In the genomic region with DNA sequence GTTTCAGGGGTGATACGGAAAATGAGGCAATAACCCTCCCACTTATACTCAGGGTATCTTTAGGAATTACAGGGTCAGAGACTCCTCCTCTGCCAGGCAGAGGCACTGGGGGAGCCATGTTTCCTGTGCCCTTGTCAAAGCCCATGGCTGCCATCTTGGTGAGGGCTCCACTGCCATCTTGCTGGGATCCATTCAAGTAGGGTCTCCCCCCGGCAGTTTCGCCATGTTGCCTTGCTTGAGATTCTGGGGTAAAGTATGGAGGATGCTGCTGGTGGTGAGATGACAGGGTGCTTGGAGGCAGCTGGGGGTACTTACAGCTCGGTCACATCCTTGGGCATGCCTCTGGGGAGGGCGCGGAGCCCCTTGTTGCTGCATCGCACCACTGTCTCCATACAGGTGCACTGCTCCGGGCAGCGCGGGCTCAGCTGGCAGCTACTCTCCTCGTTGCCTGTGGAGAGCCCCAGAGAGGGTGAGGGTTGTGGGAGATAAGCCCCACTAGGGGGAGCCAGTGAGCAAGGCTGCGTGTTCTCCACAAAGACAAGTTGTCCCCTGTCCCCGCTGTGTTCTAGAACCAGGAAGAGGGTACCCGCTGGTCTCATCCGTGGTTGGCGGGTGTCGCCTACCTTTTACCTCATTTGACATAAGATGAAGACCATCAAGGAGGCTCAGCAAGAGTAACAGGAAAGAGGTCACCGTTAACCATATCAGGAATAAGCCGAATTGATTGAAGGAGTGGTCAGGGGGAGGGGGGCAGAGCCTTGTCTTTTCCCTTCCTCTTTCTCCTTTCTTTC, we compare ENCODE assay signal across 8 cellular contexts.
DNase-seq lines count a peak whose midpoint lies in the region; ATAC-seq and TF ChIP-seq lines count a peak whose summit lies in the region.

No MANE protein-coding gene starts in this region.

- H4K20me1 ChIP-seq in DOHH2 (ENCODE audit: control insufficient read depth, insufficient read depth, low read depth, low read length), result no peaks in the 10 kb centered on the region
- no peaks in the 10 kb centered on the region for H4K20me1 ChIP-seq in GM23338 (replicated peaks; ENCODE audit: insufficient read depth)
- no peaks in the 10 kb centered on the region for H4K20me1 ChIP-seq in smooth muscle cell (ENCODE audit: low read depth)

- no peaks in the 10 kb centered on the region for H3K36me3 Mint-ChIP-seq in GM23338 (ENCODE audit: low read depth)
- no peaks in the 10 kb centered on the region for H3K36me3 Mint-ChIP-seq in activated CD4-positive, alpha-beta memory T cell treated with anti-CD3 and anti-CD28 coated beads, Interleukin-2, amount 10 ng/mL, durations not matched to agents 7 days and 5 days (ENCODE audit: low read depth)

- H3K4me3 Mint-ChIP-seq in GM23338, result no peak overlapping the region
- no peak overlapping the region for H3K4me3 Mint-ChIP-seq in activated CD4-positive, alpha-beta memory T cell treated with anti-CD3 and anti-CD28 coated beads, Interleukin-2, amount 10 ng/mL, durations not matched to agents 7 days and 5 days

- H3K4me2 ChIP-seq in DOHH2 (ENCODE audit: low read length), result no peak overlapping the region
- no peak overlapping the region for H3K4me2 ChIP-seq in GM23338
- H3K4me2 ChIP-seq in smooth muscle cell, result no peak overlapping the region

- CTCF ChIA-PET in activated CD4-positive, alpha-beta memory T cell treated with anti-CD3 and anti-CD28 coated beads, Interleukin-2, amount 10 ng/mL, durations not matched to agents 7 days and 5 days (lab: Charles Lee), result interaction anchor here (1.0 to 1.2 kb wide), 2 partner anchors 65 to 110 kb away, joined by 3 read pairs; no protein-coding TSS in a partner anchor

- H3K9me2 ChIP-seq in DOHH2 (replicated peaks; ENCODE audit: control insufficient read depth, low read length), result no peaks in the 10 kb centered on the region
- peaks cover 8% of the 10 kb centered on the region; the same call in 1 of the 2 replicates for H3K9me2 ChIP-seq in GM23338 (ENCODE audit: insufficient read depth)

- no peak overlapping the region for H3K4me3 ChIP-seq in DOHH2 (ENCODE audit: low read length)
- no peak overlapping the region for H3K4me3 ChIP-seq in GM23338
- H3K4me3 ChIP-seq in smooth muscle cell, result no peak overlapping the region

- no peaks in the 10 kb centered on the region for H3K9me3 Mint-ChIP-seq in GM23338
- H3K9me3 Mint-ChIP-seq in activated CD4-positive, alpha-beta memory T cell treated with anti-CD3 and anti-CD28 coated beads, Interleukin-2, amount 10 ng/mL, durations not matched to agents 7 days and 5 days, result peaks cover 10% of the 10 kb centered on the region

- WGBS in smooth muscle cell (ENCODE audit: low lambda C conversion rate), result 51% methylated on average over 19 of the region's 19 CpGs

- TF ChIP-seq CTCF in DOHH2 (IDR thresholded peaks at IDR 0.05; ENCODE audit: low read depth, low read length, poor library complexity, severe bottlenecking), result peak; percentile 88
- peak; percentile 80 to 92 for TF ChIP-seq CTCF in GM23338 (conservative IDR thresholded peaks at IDR 0.05; ENCODE audit: low read depth in 2 of 2)
- TF ChIP-seq CTCF in smooth muscle cell (IDR thresholded peaks at IDR 0.05; ENCODE audit: borderline replicate concordance, insufficient read depth, poor library complexity, severe bottlenecking), result peak; percentile 74

- no peak overlapping the region for H3K9ac ChIP-seq in smooth muscle cell (ENCODE audit: low read depth)

- POLR2A ChIA-PET in activated CD4-positive, alpha-beta memory T cell treated with anti-CD3 and anti-CD28 coated beads, Interleukin-2, amount 10 ng/mL, durations not matched to agents 7 days and 5 days (lab: Charles Lee), result no interaction called here

- H3K27ac Mint-ChIP-seq in GM23338, result no peak overlapping the region
- H3K27ac Mint-ChIP-seq in activated CD4-positive, alpha-beta memory T cell treated with anti-CD3 and anti-CD28 coated beads, Interleukin-2, amount 10 ng/mL, durations not matched to agents 7 days and 5 days, result no peak overlapping the region

- H2AFZ ChIP-seq in GM23338, result 0 out of 2 replicates have a peak overlapping the region, but pooled peaks have one; percentile 23
- H2AFZ ChIP-seq in smooth muscle cell (ENCODE audit: low read depth), result no peak overlapping the region

- DNase-seq in GM23338 (ENCODE audit: low spot score) (peak; percentile 89), NCI-H1048 (lab: John Stamatoyannopoulos, UW) (peak; percentile 38), head of caudate nucleus (peak; percentile 13 to 87 (median 62)), smooth muscle cell (lab: John Stamatoyannopoulos, UW; ENCODE audit: unreplicated experiment) (no peak), NCI-H2196 (lab: John Stamatoyannopoulos, UW; ENCODE audit: unreplicated experiment) (no peak)
- peak; percentile 39 for DNase-seq in activated CD4-positive, alpha-beta memory T cell treated with anti-CD3 and anti-CD28 coated beads, Interleukin-2, amount 10 ng/mL, durations not matched to agents 7 days and 5 days

- H3K27ac ChIP-seq in DOHH2 (ENCODE audit: low read depth, low read length), result no peak overlapping the region
- H3K27ac ChIP-seq in GM23338 (ENCODE audit: low read depth), result no peak overlapping the region
- H3K27ac ChIP-seq in smooth muscle cell (ENCODE audit: low read depth), result no peak overlapping the region

- H3K27me3 ChIP-seq in DOHH2 (ENCODE audit: control insufficient read depth, low read length) (no peaks in the 10 kb centered on the region), GM23338 (ENCODE audit: insufficient read depth) (no peaks in the 10 kb centered on the region), smooth muscle cell (ENCODE audit: low read depth) (no peaks in the 10 kb centered on the region)

- intact Hi-C loops in head of caudate nucleus (cut with DNase I), result no loop called here

- H3K27me3 Mint-ChIP-seq in GM23338 (ENCODE audit: insufficient read depth, low read depth, poor library complexity), result peaks cover 10% of the 10 kb centered on the region
- H3K27me3 Mint-ChIP-seq in activated CD4-positive, alpha-beta memory T cell treated with anti-CD3 and anti-CD28 coated beads, Interleukin-2, amount 10 ng/mL, durations not matched to agents 7 days and 5 days, result no peaks in the 10 kb centered on the region

- H3K4me1 Mint-ChIP-seq in GM23338, result no peaks in the 10 kb centered on the region; the same call in 2 of the 3 replicates
- H3K4me1 Mint-ChIP-seq in activated CD4-positive, alpha-beta memory T cell treated with anti-CD3 and anti-CD28 coated beads, Interleukin-2, amount 10 ng/mL, durations not matched to agents 7 days and 5 days, result peaks cover 2% of the 10 kb centered on the region

- H3K79me2 ChIP-seq in DOHH2 (ENCODE audit: control insufficient read depth, low read length) (no peaks in the 10 kb centered on the region), GM23338 (replicated peaks; ENCODE audit: insufficient read depth) (no peaks in the 10 kb centered on the region), smooth muscle cell (ENCODE audit: low read depth) (no peaks in the 10 kb centered on the region)

- H3K9me3 ChIP-seq in DOHH2 (ENCODE audit: control insufficient read depth, insufficient read depth, low read length) (no peaks in the 10 kb centered on the region), smooth muscle cell (replicated peaks; ENCODE audit: low read depth) (peaks cover 6% of the 10 kb centered on the region)

- H3F3A ChIP-seq in DOHH2 (ENCODE audit: control insufficient read depth, insufficient read depth) (no peaks in the 10 kb centered on the region), GM23338 (replicated peaks; ENCODE audit: low read depth) (no peaks in the 10 kb centered on the region), smooth muscle cell (ENCODE audit: low read depth) (no peaks in the 10 kb centered on the region)

- H3K36me3 ChIP-seq in DOHH2 (ENCODE audit: control insufficient read depth, low read length) (no peaks in the 10 kb centered on the region), GM23338 (ENCODE audit: insufficient read depth) (no peaks in the 10 kb centered on the region), smooth muscle cell (ENCODE audit: low read depth) (peaks cover 4% of the 10 kb centered on the region)

- H3K4me1 ChIP-seq in DOHH2 (ENCODE audit: control insufficient read depth, low read length) (no peaks in the 10 kb centered on the region), GM23338 (ENCODE audit: insufficient read depth) (no peaks in the 10 kb centered on the region), smooth muscle cell (ENCODE audit: low read depth) (no peaks in the 10 kb centered on the region)

- ATAC-seq in GM23338, result peak; percentile 100
- ATAC-seq in HG02763 (IDR thresholded peaks at IDR 0.05; ENCODE audit: unreplicated experiment), result no peak

TF ChIP-seq in GM23338, 12 proteins besides CTCF, POLR2A, EP300 and RAD21 (continues in another document):
- no peak for TF ChIP-seq JUNB (IDR thresholded peaks at IDR 0.05; ENCODE audit: unreplicated experiment)

Comparison
In these comparisons a context has a peak if more than half of its experiments do, and no peak if none do; other contexts are left out.
1. DNase-seq: peak in GM23338 (single experiment), NCI-H1048 (single experiment), activated CD4-positive, alpha-beta memory T cell treated with anti-CD3 and anti-CD28 coated beads, Interleukin-2, amount 10 ng/mL, durations not matched to agents 7 days and 5 days (single experiment) and head of caudate nucleus (42 of 42); none in smooth muscle cell (single experiment) and NCI-H2196 (single experiment).
2. Peak in every context shown above with its lines, with median percentiles within 50 percentile points of each other: CTCF ChIP-seq.